Comparison of ENCODE assay signal across 8 cellular contexts in the genomic region with DNA sequence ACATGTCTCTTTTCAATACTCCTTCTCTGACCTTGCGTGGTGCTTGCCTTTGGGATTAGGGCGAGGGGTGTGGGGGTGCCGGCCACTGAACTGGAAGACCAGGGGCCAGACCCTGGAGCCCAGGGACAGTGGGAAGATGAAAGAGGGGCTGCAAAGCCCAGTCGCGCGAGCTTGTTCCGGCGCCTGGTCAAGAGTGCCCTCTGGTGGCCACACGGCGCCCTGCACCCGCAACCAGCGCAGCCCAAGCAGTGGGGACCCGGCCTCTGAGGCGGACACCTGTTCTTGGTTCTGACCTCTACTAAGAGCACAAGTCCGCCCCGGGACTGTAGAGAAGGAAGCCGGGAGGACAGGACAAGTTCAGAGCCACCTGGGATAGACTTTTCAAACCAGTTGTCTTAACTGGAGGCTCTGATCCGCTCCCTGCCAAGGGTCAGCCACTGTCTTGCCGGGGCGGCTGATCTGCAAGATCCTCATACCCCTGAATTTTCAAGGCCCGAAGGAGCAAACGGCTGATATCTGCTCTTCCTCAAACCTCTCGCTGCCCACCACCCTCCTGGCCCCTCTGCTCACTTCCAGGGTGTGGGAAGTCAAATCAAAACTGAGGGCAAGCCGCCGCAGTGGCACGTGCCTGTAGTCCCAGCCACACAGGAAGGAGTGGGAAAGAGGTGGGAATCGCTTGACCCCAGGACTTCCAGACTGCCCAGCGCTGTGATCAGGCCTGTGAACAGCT. TPM values are rescaled to one million over a fixed set of nuclear protein-coding genes. Genes with fewer than 3 reads are reported as not detected.
DNase-seq lines count a peak whose midpoint lies in the region; ATAC-seq and TF ChIP-seq lines count a peak whose summit lies in the region.

No MANE protein-coding gene starts in this region.

- H3K4me1 Mint-ChIP-seq in stimulated activated naive CD8-positive, alpha-beta T cell treated with anti-CD3 and anti-CD28 coated beads, Interleukin-15, amount 100 ng/mL, for 72 hours: peaks cover 10% of the 10 kb centered on the region

- peak overlapping the region; percentile 66 for H3K4me2 ChIP-seq in OCI-LY3 (ENCODE audit: low read length)
- no peak overlapping the region for H3K4me2 ChIP-seq in neural cell (ENCODE audit: low read length)

- H3K4me3 ChIP-seq in GM06990 (replicated peaks; ENCODE audit: low read depth, low read length): no peak overlapping the region
- peak overlapping the region; percentile 50 for H3K4me3 ChIP-seq in OCI-LY3 (ENCODE audit: low read length)
- H3K4me3 ChIP-seq in neural cell (ENCODE audit: low read length): no peak overlapping the region

- no peaks in the 10 kb centered on the region for H3K9me3 Mint-ChIP-seq in stimulated activated naive CD8-positive, alpha-beta T cell treated with anti-CD3 and anti-CD28 coated beads, Interleukin-15, amount 100 ng/mL, for 72 hours

- H3K36me3 ChIP-seq in GM06990 (ENCODE audit: control insufficient read depth, insufficient read depth, low read length): no peaks in the 10 kb centered on the region
- no peaks in the 10 kb centered on the region for H3K36me3 ChIP-seq in OCI-LY3 (replicated peaks; ENCODE audit: low read depth, low read length)
- H3K36me3 ChIP-seq in neural cell (ENCODE audit: insufficient read depth, low read length): no peaks in the 10 kb centered on the region

- H3K79me2 ChIP-seq in OCI-LY3 (ENCODE audit: low read length) (no peaks in the 10 kb centered on the region), neural cell (replicated peaks; ENCODE audit: insufficient read depth, low read length) (no peaks in the 10 kb centered on the region)

- H4K20me1 ChIP-seq in OCI-LY3 (ENCODE audit: insufficient read depth, low read length): no peaks in the 10 kb centered on the region
- no peaks in the 10 kb centered on the region for H4K20me1 ChIP-seq in neural cell (ENCODE audit: insufficient read depth)

- TF ChIP-seq CTCF in GM06990 (IDR thresholded peaks at IDR 0.05; ENCODE audit: insufficient read depth, low read length, poor library complexity, severe bottlenecking): peak; percentile 98
- peak; percentile 93 for TF ChIP-seq CTCF in OCI-LY3 (IDR thresholded peaks at IDR 0.05; ENCODE audit: low read depth, low read length)
- peak; percentile 95 for TF ChIP-seq CTCF in neural cell (IDR thresholded peaks at IDR 0.05; ENCODE audit: poor library complexity, severe bottlenecking)

- peak overlapping the region in 1 of 2 donors; percentile 44 for H3K4me3 Mint-ChIP-seq in stimulated activated naive CD8-positive, alpha-beta T cell treated with anti-CD3 and anti-CD28 coated beads, Interleukin-15, amount 100 ng/mL, for 72 hours

- no peaks in the 10 kb centered on the region for H3K27me3 ChIP-seq in GM06990 (replicated peaks; ENCODE audit: control insufficient read depth, insufficient read depth, low read length)
- no peaks in the 10 kb centered on the region for H3K27me3 ChIP-seq in OCI-LY3 (ENCODE audit: low read depth, low read length)
- no peaks in the 10 kb centered on the region for H3K27me3 ChIP-seq in neural cell (ENCODE audit: insufficient read depth, low read depth, low read length)

- H3K9ac ChIP-seq in OCI-LY3 (ENCODE audit: low read length) (no peak overlapping the region), neural cell (ENCODE audit: low read length) (no peak overlapping the region)

- peak; percentile 79 for DNase-seq in GM06990 (ENCODE audit: extremely low read depth, insufficient read length)
- DNase-seq in activated T-cell treated with anti-CD3 and anti-CD28 coated beads for 48 hours (ENCODE audit: low read depth): peak; percentile 72
- DNase-seq in fibroblast of gingiva (ENCODE audit: low read depth): peak; percentile 29
- peak; percentile 72 to 77 for DNase-seq in stimulated activated naive CD8-positive, alpha-beta T cell treated with anti-CD3 and anti-CD28 coated beads, Interleukin-15, amount 100 ng/mL, for 72 hours

- H3K4me1 ChIP-seq in OCI-LY3 (ENCODE audit: low read length): peaks cover 7% of the 10 kb centered on the region

- H3K9me3 ChIP-seq in OCI-LY3 (ENCODE audit: insufficient read depth, low read length) (no peaks in the 10 kb centered on the region), neural cell (ENCODE audit: low read length) (no peaks in the 10 kb centered on the region)

- H3K27ac Mint-ChIP-seq in stimulated activated naive CD8-positive, alpha-beta T cell treated with anti-CD3 and anti-CD28 coated beads, Interleukin-15, amount 100 ng/mL, for 72 hours: peak overlapping the region in 1 of 2 donors; percentile 74

- ATAC-seq in HG02610 (IDR thresholded peaks at IDR 0.05; ENCODE audit: unreplicated experiment): peak; percentile 59
- peak; percentile 80 for ATAC-seq in stimulated activated naive CD8-positive, alpha-beta T cell treated with anti-CD3 and anti-CD28 coated beads, Interleukin-15, amount 100 ng/mL, for 72 hours
- no peak for ATAC-seq in HG02884 (IDR thresholded peaks at IDR 0.05; ENCODE audit: unreplicated experiment)

- TF ChIP-seq EP300 in neural cell (conservative IDR thresholded peaks at IDR 0.05; ENCODE audit: poor library complexity, severe bottlenecking): no peak

- no peaks in the 10 kb centered on the region for H3K27me3 Mint-ChIP-seq in stimulated activated naive CD8-positive, alpha-beta T cell treated with anti-CD3 and anti-CD28 coated beads, Interleukin-15, amount 100 ng/mL, for 72 hours

- no peaks in the 10 kb centered on the region for H3K9me2 ChIP-seq in neural cell (ENCODE audit: insufficient read depth, low read length)

- H3F3A ChIP-seq in neural cell (ENCODE audit: insufficient read depth, low read length, poor library complexity, severe bottlenecking): no peaks in the 10 kb centered on the region

- H3K27ac ChIP-seq in OCI-LY3 (ENCODE audit: low read length): no peak overlapping the region
- no peak overlapping the region for H3K27ac ChIP-seq in neural cell (ENCODE audit: low read length)

- H2AFZ ChIP-seq in OCI-LY3 (ENCODE audit: low read depth, low read length) (peak overlapping the region; percentile 70), neural cell (ENCODE audit: low read depth, low read length) (no peak overlapping the region)

- peak; percentile 98 for TF ChIP-seq RAD21 in neural cell (conservative IDR thresholded peaks at IDR 0.05)

TF ChIP-seq in neural cell, 6 proteins besides CTCF, POLR2A, EP300 and RAD21:
- no peak for TF ChIP-seq POLR2AphosphoS5 (IDR thresholded peaks at IDR 0.05)
- peak; percentile 97 for TF ChIP-seq SMC3 (conservative IDR thresholded peaks at IDR 0.05; ENCODE audit: poor library complexity)
- no peak for TF ChIP-seq TAF1 (IDR thresholded peaks at IDR 0.05; ENCODE audit: low read depth)
- TF ChIP-seq EZH2 (IDR thresholded peaks at IDR 0.05; ENCODE audit: borderline replicate concordance, insufficient read depth, low read length, poor library complexity, severe bottlenecking): no peak
- TF ChIP-seq MXI1 (conservative IDR thresholded peaks at IDR 0.05; ENCODE audit: poor library complexity, severe bottlenecking): no peak
- TF ChIP-seq, protein P1, sequence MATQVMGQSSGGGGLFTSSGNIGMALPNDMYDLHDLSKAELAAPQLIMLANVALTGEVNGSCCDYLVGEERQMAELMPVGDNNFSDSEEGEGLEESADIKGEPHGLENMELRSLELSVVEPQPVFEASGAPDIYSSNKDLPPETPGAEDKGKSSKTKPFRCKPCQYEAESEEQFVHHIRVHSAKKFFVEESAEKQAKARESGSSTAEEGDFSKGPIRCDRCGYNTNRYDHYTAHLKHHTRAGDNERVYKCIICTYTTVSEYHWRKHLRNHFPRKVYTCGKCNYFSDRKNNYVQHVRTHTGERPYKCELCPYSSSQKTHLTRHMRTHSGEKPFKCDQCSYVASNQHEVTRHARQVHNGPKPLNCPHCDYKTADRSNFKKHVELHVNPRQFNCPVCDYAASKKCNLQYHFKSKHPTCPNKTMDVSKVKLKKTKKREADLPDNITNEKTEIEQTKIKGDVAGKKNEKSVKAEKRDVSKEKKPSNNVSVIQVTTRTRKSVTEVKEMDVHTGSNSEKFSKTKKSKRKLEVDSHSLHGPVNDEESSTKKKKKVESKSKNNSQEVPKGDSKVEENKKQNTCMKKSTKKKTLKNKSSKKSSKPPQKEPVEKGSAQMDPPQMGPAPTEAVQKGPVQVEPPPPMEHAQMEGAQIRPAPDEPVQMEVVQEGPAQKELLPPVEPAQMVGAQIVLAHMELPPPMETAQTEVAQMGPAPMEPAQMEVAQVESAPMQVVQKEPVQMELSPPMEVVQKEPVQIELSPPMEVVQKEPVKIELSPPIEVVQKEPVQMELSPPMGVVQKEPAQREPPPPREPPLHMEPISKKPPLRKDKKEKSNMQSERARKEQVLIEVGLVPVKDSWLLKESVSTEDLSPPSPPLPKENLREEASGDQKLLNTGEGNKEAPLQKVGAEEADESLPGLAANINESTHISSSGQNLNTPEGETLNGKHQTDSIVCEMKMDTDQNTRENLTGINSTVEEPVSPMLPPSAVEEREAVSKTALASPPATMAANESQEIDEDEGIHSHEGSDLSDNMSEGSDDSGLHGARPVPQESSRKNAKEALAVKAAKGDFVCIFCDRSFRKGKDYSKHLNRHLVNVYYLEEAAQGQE (IDR thresholded peaks at IDR 0.05; ENCODE audit: borderline replicate concordance): no peak

RNA-seq across cellular contexts. Expression of a gene that starts 14.9 kb away (rescaled TPM):
- 48.5 and 60.3 TPM in 2 replicates for polyA plus RNA-seq in neural cell
- 84.2 and 109 TPM in 2 replicates for polyA minus RNA-seq in neural cell

Comparison
In these comparisons a context has a peak if more than half of its experiments do, and no peak if none do; other contexts are left out.
1. DNase-seq: peak in every context shown above with its lines; median percentile 79 in GM06990; 74 in stimulated activated naive CD8-positive, alpha-beta T cell treated with anti-CD3 and anti-CD28 coated beads, Interleukin-15, amount 100 ng/mL, for 72 hours; 72 in activated T-cell treated with anti-CD3 and anti-CD28 coated beads for 48 hours; 29 in fibroblast of gingiva.